1 cellular context compared by ENCODE assay signal in genomic region chr9:122226142-122226757, GRCh38.
TF ChIP-seq lines count a peak whose summit lies in the region.

No MANE protein-coding gene starts in this region.

TF ChIP-seq in IMR-90, 13 proteins besides CTCF, POLR2A, EP300 and RAD21:
- no peak for TF ChIP-seq SMC3 (IDR thresholded peaks at IDR 0.05; ENCODE audit: low read depth, low read length)
- no peak for TF ChIP-seq FOS (IDR thresholded peaks at IDR 0.05; ENCODE audit: low read depth, low read length)
- TF ChIP-seq CHD1 (IDR thresholded peaks at IDR 0.05; ENCODE audit: low read depth, low read length) = no peak
- no peak for TF ChIP-seq CEBPB (IDR thresholded peaks at IDR 0.05; ENCODE audit: low read depth, low read length)
- no peak for TF ChIP-seq MXI1 (IDR thresholded peaks at IDR 0.05; ENCODE audit: borderline replicate concordance, low read depth, low read length)
- TF ChIP-seq ELK1 (IDR thresholded peaks at IDR 0.05; ENCODE audit: borderline replicate concordance, low read depth, low read length) = no peak
- TF ChIP-seq MAFK (IDR thresholded peaks at IDR 0.05; ENCODE audit: low read depth, low read length) = no peak
- no peak for TF ChIP-seq NFE2L2 (IDR thresholded peaks at IDR 0.05; ENCODE audit: low read depth, low read length)
- no peak for TF ChIP-seq USF2 (IDR thresholded peaks at IDR 0.05; ENCODE audit: low read depth, low read length)
- no peak for TF ChIP-seq BHLHE40 (IDR thresholded peaks at IDR 0.05; ENCODE audit: low read depth, low read length)
- TF ChIP-seq MAZ (IDR thresholded peaks at IDR 0.05; ENCODE audit: borderline replicate concordance, low read depth, low read length) = no peak
- no peak for TF ChIP-seq RFX5 (IDR thresholded peaks at IDR 0.05; ENCODE audit: low read depth, low read length)
- TF ChIP-seq RCOR1 (IDR thresholded peaks at IDR 0.05; ENCODE audit: insufficient replicate concordance, low read length) = no peak
